Comparison of ENCODE assay signal across 1 cellular context in the genomic region with DNA sequence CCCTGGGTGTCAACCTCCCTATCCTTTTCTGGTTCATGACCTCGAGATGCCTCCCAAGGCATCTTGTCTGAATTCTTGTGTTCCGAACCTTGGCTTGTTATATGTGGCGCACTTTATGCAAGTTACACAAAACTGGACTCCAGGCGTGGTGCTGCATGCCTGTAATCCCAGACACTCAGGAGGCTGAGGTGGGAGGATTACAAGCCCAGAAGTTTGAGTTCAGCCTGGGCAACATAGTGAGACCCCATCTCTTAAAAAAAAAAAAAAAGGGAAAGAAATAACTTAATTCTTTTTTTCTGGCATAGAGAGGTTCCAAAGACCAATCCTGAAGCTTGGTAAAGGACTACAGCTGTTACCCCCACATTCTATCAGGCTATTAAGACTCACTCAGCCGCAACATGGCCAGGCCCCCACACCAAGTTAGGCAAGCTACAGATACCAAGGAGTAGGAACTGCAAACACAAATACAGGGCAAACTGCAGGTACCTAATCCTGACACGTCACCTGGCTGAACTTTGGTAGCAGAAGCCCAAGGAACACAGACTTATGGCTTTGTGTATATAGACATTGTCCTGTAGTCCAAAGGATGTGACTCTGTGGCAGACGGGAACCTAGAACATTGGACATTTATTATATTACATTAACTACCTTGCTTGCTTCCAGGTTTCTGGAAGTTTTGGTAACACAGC.
TF ChIP-seq lines count a peak whose summit lies in the region.

No MANE protein-coding gene starts in this region.

TF ChIP-seq in HepG2, 621 proteins besides CTCF, POLR2A, EP300 and RAD21 (continues in another document):
- TF ChIP-seq ZNF703 (CRISPR knock-in tag; IDR thresholded peaks at IDR 0.05; ENCODE audit: borderline replicate concordance) (no peak), RBAK (CRISPR knock-in tag; IDR thresholded peaks at IDR 0.05) (no peak), RBFOX2 (IDR thresholded peaks at IDR 0.05; ENCODE audit: low read depth, low read length) (0 out of 2 replicates have a peak, but pooled peaks have one; percentile 20), NFYB (CRISPR knock-in tag; IDR thresholded peaks at IDR 0.05) (no peak), ZNF501 (CRISPR knock-in tag; IDR thresholded peaks at IDR 0.05) (peak; percentile 48; the same call in 1 of the 2 replicates), ZNF260 (CRISPR knock-in tag; IDR thresholded peaks at IDR 0.05; ENCODE audit: borderline replicate concordance, low read depth) (no peak), HBP1 (CRISPR knock-in tag; IDR thresholded peaks at IDR 0.05; ENCODE audit: low read depth) (0 out of 2 replicates have a peak, but pooled peaks have one; percentile 8), RNF2 (conservative IDR thresholded peaks at IDR 0.05; ENCODE audit: low read depth) (no peak), TOE1 (CRISPR knock-in tag; IDR thresholded peaks at IDR 0.05) (no peak), GABPB1 (CRISPR knock-in tag; IDR thresholded peaks at IDR 0.05) (no peak), ZNF407 (CRISPR knock-in tag; IDR thresholded peaks at IDR 0.05; ENCODE audit: not compliant biosample characterization) (no peak), ZNF704 (CRISPR knock-in tag; IDR thresholded peaks at IDR 0.05; ENCODE audit: borderline replicate concordance) (no peak), ZNF24 (IDR thresholded peaks at IDR 0.05) (no peak), ZNF782 (CRISPR knock-in tag; IDR thresholded peaks at IDR 0.05; ENCODE audit: borderline replicate concordance) (no peak), XBP1 (CRISPR knock-in tag; IDR thresholded peaks at IDR 0.05) (no peak), ZMYM2 (CRISPR knock-in tag; IDR thresholded peaks at IDR 0.05) (peak; percentile 20; the same call in 1 of the 2 replicates)
- TF ChIP-seq, protein P1, sequence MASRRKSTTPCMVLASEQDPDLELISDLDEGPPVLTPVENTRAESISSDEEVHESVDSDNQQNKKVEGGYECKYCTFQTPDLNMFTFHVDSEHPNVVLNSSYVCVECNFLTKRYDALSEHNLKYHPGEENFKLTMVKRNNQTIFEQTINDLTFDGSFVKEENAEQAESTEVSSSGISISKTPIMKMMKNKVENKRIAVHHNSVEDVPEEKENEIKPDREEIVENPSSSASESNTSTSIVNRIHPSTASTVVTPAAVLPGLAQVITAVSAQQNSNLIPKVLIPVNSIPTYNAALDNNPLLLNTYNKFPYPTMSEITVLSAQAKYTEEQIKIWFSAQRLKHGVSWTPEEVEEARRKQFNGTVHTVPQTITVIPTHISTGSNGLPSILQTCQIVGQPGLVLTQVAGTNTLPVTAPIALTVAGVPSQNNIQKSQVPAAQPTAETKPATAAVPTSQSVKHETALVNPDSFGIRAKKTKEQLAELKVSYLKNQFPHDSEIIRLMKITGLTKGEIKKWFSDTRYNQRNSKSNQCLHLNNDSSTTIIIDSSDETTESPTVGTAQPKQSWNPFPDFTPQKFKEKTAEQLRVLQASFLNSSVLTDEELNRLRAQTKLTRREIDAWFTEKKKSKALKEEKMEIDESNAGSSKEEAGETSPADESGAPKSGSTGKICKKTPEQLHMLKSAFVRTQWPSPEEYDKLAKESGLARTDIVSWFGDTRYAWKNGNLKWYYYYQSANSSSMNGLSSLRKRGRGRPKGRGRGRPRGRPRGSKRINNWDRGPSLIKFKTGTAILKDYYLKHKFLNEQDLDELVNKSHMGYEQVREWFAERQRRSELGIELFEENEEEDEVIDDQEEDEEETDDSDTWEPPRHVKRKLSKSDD (CRISPR knock-in tag; IDR thresholded peaks at IDR 0.05; ENCODE audit: low read depth): no peak
- TF ChIP-seq, protein P2, sequence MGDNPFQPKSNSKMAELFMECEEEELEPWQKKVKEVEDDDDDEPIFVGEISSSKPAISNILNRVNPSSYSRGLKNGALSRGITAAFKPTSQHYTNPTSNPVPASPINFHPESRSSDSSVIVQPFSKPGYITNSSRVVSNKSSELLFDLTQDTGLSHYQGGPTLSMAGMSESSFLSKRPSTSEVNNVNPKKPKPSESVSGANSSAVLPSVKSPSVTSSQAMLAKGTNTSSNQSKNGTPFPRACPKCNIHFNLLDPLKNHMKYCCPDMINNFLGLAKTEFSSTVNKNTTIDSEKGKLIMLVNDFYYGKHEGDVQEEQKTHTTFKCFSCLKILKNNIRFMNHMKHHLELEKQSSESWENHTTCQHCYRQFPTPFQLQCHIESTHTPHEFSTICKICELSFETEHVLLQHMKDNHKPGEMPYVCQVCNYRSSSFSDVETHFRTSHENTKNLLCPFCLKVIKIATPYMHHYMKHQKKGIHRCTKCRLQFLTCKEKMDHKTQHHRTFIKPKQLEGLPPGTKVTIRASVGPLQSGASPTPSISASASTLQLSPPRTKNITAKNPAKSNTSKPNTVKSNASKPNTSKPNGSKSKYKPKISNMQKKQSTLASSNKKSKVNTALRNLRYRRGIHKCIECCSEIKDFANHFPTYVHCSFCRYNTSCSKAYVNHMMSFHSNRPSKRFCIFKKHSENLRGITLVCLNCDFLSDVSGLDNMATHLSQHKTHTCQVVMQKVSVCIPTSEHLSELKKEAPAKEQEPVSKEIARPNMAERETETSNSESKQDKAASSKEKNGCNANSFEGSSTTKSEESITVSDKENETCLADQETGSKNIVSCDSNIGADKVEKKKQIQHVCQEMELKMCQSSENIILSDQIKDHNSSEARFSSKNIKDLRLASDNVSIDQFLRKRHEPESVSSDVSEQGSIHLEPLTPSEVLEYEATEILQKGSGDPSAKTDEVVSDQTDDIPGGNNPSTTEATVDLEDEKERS (CRISPR knock-in tag; IDR thresholded peaks at IDR 0.05): 0 out of 2 replicates have a peak, but pooled peaks have one; percentile 20
- TF ChIP-seq, protein P3, sequence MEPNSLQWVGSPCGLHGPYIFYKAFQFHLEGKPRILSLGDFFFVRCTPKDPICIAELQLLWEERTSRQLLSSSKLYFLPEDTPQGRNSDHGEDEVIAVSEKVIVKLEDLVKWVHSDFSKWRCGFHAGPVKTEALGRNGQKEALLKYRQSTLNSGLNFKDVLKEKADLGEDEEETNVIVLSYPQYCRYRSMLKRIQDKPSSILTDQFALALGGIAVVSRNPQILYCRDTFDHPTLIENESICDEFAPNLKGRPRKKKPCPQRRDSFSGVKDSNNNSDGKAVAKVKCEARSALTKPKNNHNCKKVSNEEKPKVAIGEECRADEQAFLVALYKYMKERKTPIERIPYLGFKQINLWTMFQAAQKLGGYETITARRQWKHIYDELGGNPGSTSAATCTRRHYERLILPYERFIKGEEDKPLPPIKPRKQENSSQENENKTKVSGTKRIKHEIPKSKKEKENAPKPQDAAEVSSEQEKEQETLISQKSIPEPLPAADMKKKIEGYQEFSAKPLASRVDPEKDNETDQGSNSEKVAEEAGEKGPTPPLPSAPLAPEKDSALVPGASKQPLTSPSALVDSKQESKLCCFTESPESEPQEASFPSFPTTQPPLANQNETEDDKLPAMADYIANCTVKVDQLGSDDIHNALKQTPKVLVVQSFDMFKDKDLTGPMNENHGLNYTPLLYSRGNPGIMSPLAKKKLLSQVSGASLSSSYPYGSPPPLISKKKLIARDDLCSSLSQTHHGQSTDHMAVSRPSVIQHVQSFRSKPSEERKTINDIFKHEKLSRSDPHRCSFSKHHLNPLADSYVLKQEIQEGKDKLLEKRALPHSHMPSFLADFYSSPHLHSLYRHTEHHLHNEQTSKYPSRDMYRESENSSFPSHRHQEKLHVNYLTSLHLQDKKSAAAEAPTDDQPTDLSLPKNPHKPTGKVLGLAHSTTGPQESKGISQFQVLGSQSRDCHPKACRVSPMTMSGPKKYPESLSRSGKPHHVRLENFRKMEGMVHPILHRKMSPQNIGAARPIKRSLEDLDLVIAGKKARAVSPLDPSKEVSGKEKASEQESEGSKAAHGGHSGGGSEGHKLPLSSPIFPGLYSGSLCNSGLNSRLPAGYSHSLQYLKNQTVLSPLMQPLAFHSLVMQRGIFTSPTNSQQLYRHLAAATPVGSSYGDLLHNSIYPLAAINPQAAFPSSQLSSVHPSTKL (CRISPR knock-in tag; IDR thresholded peaks at IDR 0.05): peak; percentile 31
- TF ChIP-seq, protein P4, sequence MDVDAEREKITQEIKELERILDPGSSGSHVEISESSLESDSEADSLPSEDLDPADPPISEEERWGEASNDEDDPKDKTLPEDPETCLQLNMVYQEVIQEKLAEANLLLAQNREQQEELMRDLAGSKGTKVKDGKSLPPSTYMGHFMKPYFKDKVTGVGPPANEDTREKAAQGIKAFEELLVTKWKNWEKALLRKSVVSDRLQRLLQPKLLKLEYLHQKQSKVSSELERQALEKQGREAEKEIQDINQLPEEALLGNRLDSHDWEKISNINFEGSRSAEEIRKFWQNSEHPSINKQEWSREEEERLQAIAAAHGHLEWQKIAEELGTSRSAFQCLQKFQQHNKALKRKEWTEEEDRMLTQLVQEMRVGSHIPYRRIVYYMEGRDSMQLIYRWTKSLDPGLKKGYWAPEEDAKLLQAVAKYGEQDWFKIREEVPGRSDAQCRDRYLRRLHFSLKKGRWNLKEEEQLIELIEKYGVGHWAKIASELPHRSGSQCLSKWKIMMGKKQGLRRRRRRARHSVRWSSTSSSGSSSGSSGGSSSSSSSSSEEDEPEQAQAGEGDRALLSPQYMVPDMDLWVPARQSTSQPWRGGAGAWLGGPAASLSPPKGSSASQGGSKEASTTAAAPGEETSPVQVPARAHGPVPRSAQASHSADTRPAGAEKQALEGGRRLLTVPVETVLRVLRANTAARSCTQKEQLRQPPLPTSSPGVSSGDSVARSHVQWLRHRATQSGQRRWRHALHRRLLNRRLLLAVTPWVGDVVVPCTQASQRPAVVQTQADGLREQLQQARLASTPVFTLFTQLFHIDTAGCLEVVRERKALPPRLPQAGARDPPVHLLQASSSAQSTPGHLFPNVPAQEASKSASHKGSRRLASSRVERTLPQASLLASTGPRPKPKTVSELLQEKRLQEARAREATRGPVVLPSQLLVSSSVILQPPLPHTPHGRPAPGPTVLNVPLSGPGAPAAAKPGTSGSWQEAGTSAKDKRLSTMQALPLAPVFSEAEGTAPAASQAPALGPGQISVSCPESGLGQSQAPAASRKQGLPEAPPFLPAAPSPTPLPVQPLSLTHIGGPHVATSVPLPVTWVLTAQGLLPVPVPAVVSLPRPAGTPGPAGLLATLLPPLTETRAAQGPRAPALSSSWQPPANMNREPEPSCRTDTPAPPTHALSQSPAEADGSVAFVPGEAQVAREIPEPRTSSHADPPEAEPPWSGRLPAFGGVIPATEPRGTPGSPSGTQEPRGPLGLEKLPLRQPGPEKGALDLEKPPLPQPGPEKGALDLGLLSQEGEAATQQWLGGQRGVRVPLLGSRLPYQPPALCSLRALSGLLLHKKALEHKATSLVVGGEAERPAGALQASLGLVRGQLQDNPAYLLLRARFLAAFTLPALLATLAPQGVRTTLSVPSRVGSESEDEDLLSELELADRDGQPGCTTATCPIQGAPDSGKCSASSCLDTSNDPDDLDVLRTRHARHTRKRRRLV (CRISPR knock-in tag; IDR thresholded peaks at IDR 0.05): no peak
